38 cellular contexts compared by ENCODE assay signal in genomic region chr19:23986623-23987022, GRCh38.
"Had no signal": no experiment of that assay in that cellular context is flagged by ENCODE, and none has a peak within 500 bp of the region (broad histone marks: within the 10 kb centered on the region; RNA-seq: fewer than 3 reads in every experiment).

No MANE protein-coding gene starts in this region.

- ATAC-seq: activated CD8-positive, alpha-beta T cell treated with anti-CD3 and anti-CD28 coated beads for 36 hours; activated naive CD4-positive, alpha-beta T cell treated with anti-CD3 and anti-CD28 coated beads, Interleukin-2, amount 50 U/mL, for 72 hours; activated T-cell treated with anti-CD3 and anti-CD28 coated beads, Interleukin-2, amount 50 U/mL, for 4 hours; activated T-cell treated with anti-CD3 and anti-CD28 coated beads, Interleukin-2, amount 50 U/mL, for 72 hours; activated T-helper 17 cell treated with anti-CD3 and anti-CD28 coated beads, Interleukin-2, amount 50 U/mL, for 72 hours; body of pancreas had no signal

- H3K4me1 Mint-ChIP-seq: activated B cell treated with CpG ODN at 0.5 μM for 24 hours; activated CD4-positive, alpha-beta T cell treated with anti-CD3 and anti-CD28 coated beads, Interleukin-2, amount 10 ng/mL, durations not matched to agents 24 days and 14 days had no signal

- DNase-seq: activated B cell treated with CpG ODN at 0.5 μM for 24 hours; activated CD4-positive, alpha-beta memory T cell treated with anti-CD3 and anti-CD28 coated beads for 36 hours; activated CD4-positive, alpha-beta T cell treated with anti-CD3 and anti-CD28 coated beads for 4 hours; activated CD4-positive, alpha-beta T cell treated with anti-CD3 and anti-CD28 coated beads, Interleukin-2, amount 10 ng/mL, durations not matched to agents 24 days and 14 days; activated CD4-positive, alpha-beta T cell treated with anti-CD3 and anti-CD28 coated beads, Interleukin-2, amount 50 U/mL, for 1 hour; activated CD4-positive, alpha-beta T cell treated with anti-CD3 and anti-CD28 coated beads, Interleukin-2, amount 50 U/mL, for 4 hours; activated CD4-positive, CD25-positive, alpha-beta regulatory T cell treated with anti-CD3 and anti-CD28 coated beads, Interleukin-2, amount 50 U/mL, for 72 hours; activated CD8-positive, alpha-beta memory T cell treated with anti-CD3 and anti-CD28 coated beads, Interleukin-2, amount 50 U/mL, for 4 hours; activated CD8-positive, alpha-beta T cell treated with anti-CD3 and anti-CD28 coated beads for 36 hours; activated effector memory CD4-positive, alpha-beta T cell treated with anti-CD3 and anti-CD28 coated beads, Interleukin-2, amount 50 U/mL, for 16 hours; activated gamma-delta T cell treated with Interleukin-2 at 50 U/mL for 16 hours; activated naive CD4-positive, alpha-beta T cell; activated naive CD4-positive, alpha-beta T cell treated with anti-CD3 and anti-CD28 coated beads for 36 hours; activated naive CD4-positive, alpha-beta T cell treated with anti-CD3 and anti-CD28 coated beads, Interleukin-2, amount 50 U/mL, for 16 hours; activated naive CD8-positive, alpha-beta T cell treated with anti-CD3 and anti-CD28 coated beads for 36 hours; activated T-cell treated with anti-CD3 and anti-CD28 coated beads for 4 hours; activated T-cell treated with anti-CD3 and anti-CD28 coated beads, Interleukin-2, amount 50 U/mL, for 1 hour; activated T-cell treated with anti-CD3 and anti-CD28 coated beads, Interleukin-2, amount 50 U/mL, for 4 hours; activated T-cell treated with anti-CD3 and anti-CD28 coated beads, Interleukin-2, amount 50 U/mL, for 72 hours; adrenal gland; amniotic stem cell; aorta; body of pancreas; brain microvascular endothelial cell; SW 1271; T-helper 1 cell; T-helper 2 cell; T-helper 9 cell had no signal

- H3K27ac ChIP-seq: adrenal gland, body of pancreas, brain microvascular endothelial cell, breast epithelium, VCaP had no signal

- H3K9me3 ChIP-seq: adrenal gland, body of pancreas, breast epithelium had no signal

- H3K36me3 ChIP-seq: adrenal gland, brain microvascular endothelial cell, breast epithelium had no signal

- H3K4me3 Mint-ChIP-seq: activated B cell treated with CpG ODN at 0.5 μM for 24 hours; activated CD4-positive, alpha-beta memory T cell treated with anti-CD3 and anti-CD28 coated beads for 36 hours; activated CD4-positive, alpha-beta T cell treated with anti-CD3 and anti-CD28 coated beads, Interleukin-2, amount 10 ng/mL, durations not matched to agents 24 days and 14 days; activated CD8-positive, alpha-beta T cell treated with anti-CD3 and anti-CD28 coated beads for 36 hours; activated naive CD4-positive, alpha-beta T cell treated with anti-CD3 and anti-CD28 coated beads for 36 hours; activated naive CD8-positive, alpha-beta T cell treated with anti-CD3 and anti-CD28 coated beads for 36 hours; activated T-cell treated with anti-CD3 and anti-CD28 coated beads, Interleukin-2, amount 50 U/mL, for 4 hours; activated T-cell treated with anti-CD3 and anti-CD28 coated beads, Interleukin-2, amount 50 U/mL, for 72 hours; activated T-helper 1 cell treated with anti-CD3 and anti-CD28 coated beads, Interleukin-12 subunit alpha, Interleukin-12 subunit beta, Interleukin-2, Interleukin-4 antibody, amounts not matched to agents 30 ng/mL and 10 ng/mL and 1 ng/mL, durations not matched to agents 14 hours and 24 hours and 36 hours; activated T-helper 17 cell treated with anti-CD3 and anti-CD28 coated beads, Interleukin-2, amount 50 U/mL, for 72 hours; central memory CD8-positive, alpha-beta T cell; T-helper 1 cell treated with Interleukin-12 subunit alpha and Interleukin-12 subunit beta and Interleukin-4 antibody, amounts not matched to agents 30 μg/mL and 1 μg/mL, for 36 hours; T-helper 2 cell treated with Interferon-gamma antibody and Interleukin-4, amounts not matched to agents 5 μg/mL and 100 μg/mL, for 36 hours had no signal

- H3K9me3 Mint-ChIP-seq: activated B cell treated with CpG ODN at 0.5 μM for 24 hours; activated CD4-positive, alpha-beta memory T cell treated with anti-CD3 and anti-CD28 coated beads for 36 hours; activated naive CD4-positive, alpha-beta T cell treated with anti-CD3 and anti-CD28 coated beads for 36 hours; activated T-cell treated with anti-CD3 and anti-CD28 coated beads, Interleukin-2, amount 50 U/mL, for 4 hours; central memory CD8-positive, alpha-beta T cell had no signal

- H3K27me3 Mint-ChIP-seq: activated B cell treated with CpG ODN at 0.5 μM for 24 hours; activated CD4-positive, alpha-beta memory T cell treated with anti-CD3 and anti-CD28 coated beads for 36 hours; activated CD4-positive, alpha-beta T cell treated with anti-CD3 and anti-CD28 coated beads, Interleukin-2, amount 10 ng/mL, durations not matched to agents 24 days and 14 days; activated CD8-positive, alpha-beta T cell treated with anti-CD3 and anti-CD28 coated beads for 36 hours; activated naive CD8-positive, alpha-beta T cell treated with anti-CD3 and anti-CD28 coated beads for 36 hours; activated T-helper 17 cell treated with anti-CD3 and anti-CD28 coated beads, Interleukin-2, amount 50 U/mL, for 72 hours; central memory CD8-positive, alpha-beta T cell had no signal

- H3K27ac Mint-ChIP-seq: activated B cell treated with CpG ODN at 0.5 μM for 24 hours; activated CD4-positive, alpha-beta memory T cell treated with anti-CD3 and anti-CD28 coated beads for 36 hours; activated CD4-positive, alpha-beta T cell treated with anti-CD3 and anti-CD28 coated beads, Interleukin-2, amount 10 ng/mL, durations not matched to agents 24 days and 14 days; activated CD8-positive, alpha-beta T cell treated with anti-CD3 and anti-CD28 coated beads for 36 hours; activated naive CD4-positive, alpha-beta T cell treated with anti-CD3 and anti-CD28 coated beads for 36 hours; activated naive CD4-positive, alpha-beta T cell treated with anti-CD3 and anti-CD28 coated beads, Interleukin-2, amount 50 U/mL, for 72 hours; activated naive CD8-positive, alpha-beta T cell treated with anti-CD3 and anti-CD28 coated beads for 36 hours; activated T-cell treated with anti-CD3 and anti-CD28 coated beads, Interleukin-2, amount 50 U/mL, for 72 hours; activated T-helper 1 cell treated with anti-CD3 and anti-CD28 coated beads, Interleukin-12 subunit alpha, Interleukin-12 subunit beta, Interleukin-2, Interleukin-4 antibody, amounts not matched to agents 30 ng/mL and 10 ng/mL and 1 ng/mL, durations not matched to agents 14 hours and 24 hours and 36 hours; activated T-helper 17 cell treated with anti-CD3 and anti-CD28 coated beads, Interleukin-2, amount 50 U/mL, for 72 hours; T-helper 1 cell treated with Interleukin-12 subunit alpha and Interleukin-12 subunit beta and Interleukin-4 antibody, amounts not matched to agents 30 μg/mL and 1 μg/mL, for 36 hours; T-helper 2 cell treated with Interferon-gamma antibody and Interleukin-4, amounts not matched to agents 5 μg/mL and 100 μg/mL, for 36 hours had no signal

- H3K27me3 ChIP-seq: adrenal gland, body of pancreas, brain microvascular endothelial cell, breast epithelium had no signal

- H3K4me3 ChIP-seq: adrenal gland, body of pancreas, breast epithelium had no signal

- H3K36me3 Mint-ChIP-seq: activated CD4-positive, alpha-beta memory T cell treated with anti-CD3 and anti-CD28 coated beads for 36 hours; activated naive CD8-positive, alpha-beta T cell treated with anti-CD3 and anti-CD28 coated beads for 36 hours had no signal

- FAIRE-seq: astrocyte, TTC549 had no signal

- H3K4me1 ChIP-seq: adrenal gland, breast epithelium had no signal
